Comparison of ENCODE assay signal across 9 cellular contexts in genomic region chr9:137138701-137139467, GRCh38. TPM values are rescaled to one million over a fixed set of nuclear protein-coding genes. Genes with fewer than 3 reads are reported as not detected.
DNase-seq lines count a peak whose midpoint lies in the region; ATAC-seq, FAIRE-seq and TF ChIP-seq lines count a peak whose summit lies in the region.
"Had no signal": no experiment of that assay in that cellular context is flagged by ENCODE, and none has a peak within 500 bp of the region (broad histone marks: within the 10 kb centered on the region; RNA-seq: fewer than 3 reads in every experiment).

GRIN1 (plus strand) TSS chr9:137139154; CDS start chr9:137139487, 333 bp downstream.

- no peak within 1 kb of the TSS for H3K4me3 Mint-ChIP-seq in chondrocyte (ENCODE audit: unreplicated experiment)

- H3K9me3 Mint-ChIP-seq in chondrocyte (ENCODE audit: low read depth), result no peaks in the 10 kb centered on the region

- no peaks in the 10 kb centered on the region for H3K4me1 Mint-ChIP-seq in chondrocyte (ENCODE audit: low read depth)

- no peak within 1 kb of the TSS for H3K27ac Mint-ChIP-seq in chondrocyte (ENCODE audit: unreplicated experiment)

- no peak for FAIRE-seq in small intestine (lab: Jason Lieb, UNC)

- H3K9me3 ChIP-seq in HUES48 (ENCODE audit: control insufficient read depth, insufficient read depth, low read length) (no peaks in the 10 kb centered on the region), small intestine (ENCODE audit: control insufficient read depth, low read depth) (no peaks in the 10 kb centered on the region)

- no peaks in the 10 kb centered on the region for H3K36me3 Mint-ChIP-seq in chondrocyte (ENCODE audit: low read depth)

- H3K36me3 ChIP-seq in HUES48 (ENCODE audit: control insufficient read depth, insufficient read depth, low read length), result no peaks in the 10 kb centered on the region
- H3K36me3 ChIP-seq in small intestine (ENCODE audit: control insufficient read depth in 2 of 2, insufficient read depth in 2 of 2, low read length in 2 of 2), result no peaks in the 10 kb centered on the region

- ATAC-seq in GM19452 (IDR thresholded peaks at IDR 0.05; ENCODE audit: unreplicated experiment) (no peak), GM18870 (IDR thresholded peaks at IDR 0.05; ENCODE audit: unreplicated experiment) (no peak)

- peak within 1 kb of the TSS; percentile 27 for H3K4me3 ChIP-seq in HUES48 (ENCODE audit: low read depth, low read length)
- H3K4me3 ChIP-seq in small intestine (ENCODE audit: low read depth in 1 of 2, low read length in 2 of 2), result no peak within 1 kb of the TSS

- peak; percentile 80 for DNase-seq in AG08396 (ENCODE audit: low spot score)
- DNase-seq in chondrocyte (ENCODE audit: low spot score), result peak; percentile 77
- peak; percentile 43 to 59 for DNase-seq in lung microvascular endothelial cell (ENCODE audit: low read depth in 2 of 2)
- DNase-seq in small intestine, result no peak
- DNase-seq in NCI-H2196 (lab: John Stamatoyannopoulos, UW; ENCODE audit: unreplicated experiment), result no peak
- DNase-seq: KBM-7 had no signal

- H3K27ac ChIP-seq in HUES48 (ENCODE audit: low read depth, low read length) (no peak within 1 kb of the TSS), small intestine (ENCODE audit: low read depth in 1 of 2, low read length in 1 of 2) (no peak within 1 kb of the TSS)

- H3K4me1 ChIP-seq in HUES48 (ENCODE audit: control insufficient read depth, insufficient read depth, low read length) (peaks cover 4% of the 10 kb centered on the region; the same call in 1 of the 2 replicates), small intestine (ENCODE audit: control insufficient read depth in 2 of 2, insufficient read depth in 1 of 2, low read depth in 1 of 2, low read length in 1 of 2) (no peaks in the 10 kb centered on the region)

- H3K9ac ChIP-seq in HUES48 (ENCODE audit: low read depth, low read length), result no peak within 1 kb of the TSS

- H3K27me3 ChIP-seq in HUES48 (ENCODE audit: control insufficient read depth, insufficient read depth, low read length), result peaks cover 80% of the 10 kb centered on the region
- H3K27me3 ChIP-seq in small intestine (ENCODE audit: control insufficient read depth in 2 of 2, insufficient read depth in 2 of 2, low read length in 2 of 2), result peaks cover 18 to 30% of the 10 kb centered on the region in 2 donors

- no peak for TF ChIP-seq CTCF in chondrocyte (IDR thresholded peaks at IDR 0.05)

- 8 to 18% (median 16%) methylated on average over 61 to 105 of the region's 105 CpGs for WGBS in small intestine, 3 donors

- peaks cover 41% of the 10 kb centered on the region for H3K27me3 Mint-ChIP-seq in chondrocyte (ENCODE audit: low read depth)

RNA-seq across cellular contexts. Expression of gene GRIN1, which starts in this region (rescaled TPM):
- total RNA-seq in chondrocyte (0.07 TPM in 1 of 3 replicates, not detected in the others), lung microvascular endothelial cell (under 0.01 and 0.22 TPM in 2 replicates)
- polyA plus RNA-seq in small intestine, result under 1 TPM in 1 of 3 donors, not detected in 2; 0.79 TPM

Comparison
In these comparisons a context has a peak if more than half of its experiments do, and no peak if none do; other contexts are left out.
1. Peak in DNase-seq in chondrocyte; RNA of the gene not detected or under 1 TPM.
2. Peak in DNase-seq in lung microvascular endothelial cell; RNA of the gene not detected or under 1 TPM.